In genomic region chr16:81175325-81175891, GRCh38 we compare ENCODE assay signal across 16 cellular contexts.
A peak's percentile ranks its signal among the peaks of the same experiment; 100 is the strongest.
DNase-seq lines count a peak whose midpoint lies in the region; ATAC-seq and TF ChIP-seq lines count a peak whose summit lies in the region.
"Had no signal": no experiment of that assay in that cellular context is flagged by ENCODE, and none has a peak within 500 bp of the region (broad histone marks: within the 10 kb centered on the region; RNA-seq: fewer than 3 reads in every experiment).

No MANE protein-coding gene starts in this region.

- no TSS peak for BruUV-seq in PC-3 (replicated peaks; lab: Mats Ljungman, UMichigan)

- peaks cover 0 to 1% of the 10 kb centered on the region in 2 donors for H3K27me3 Mint-ChIP-seq in natural killer cell (ENCODE audit: low read depth in 2 of 2)
- peaks cover 4% of the 10 kb centered on the region for H3K27me3 Mint-ChIP-seq in activated CD8-positive, alpha-beta T cell treated with anti-CD3 and anti-CD28 coated beads, Interleukin-2, amount 10 ng/mL, durations not matched to agents 7 days and 5 days (ENCODE audit: low read depth)
- H3K27me3 Mint-ChIP-seq: dendritic cell treated with granulocyte-macrophage colony-stimulating factor and Interleukin-4, amounts not matched to agents 40 ng/mL and 50 ng/mL, for 4 days had no signal

- DNase-seq in Caki2 (ENCODE audit: low read depth) (peak; percentile 29), PC-3 (peak; percentile 80), dedifferentiated amniotic fluid mesenchymal stem cell (ENCODE audit: extremely low spot score) (peak; percentile 43), omental fat pad (ENCODE audit: low spot score) (no peak), COLO829 (ENCODE audit: low spot score) (no peak), natural killer cell (no peak)
- DNase-seq in activated CD8-positive, alpha-beta T cell treated with anti-CD3 and anti-CD28 coated beads, Interleukin-2, amount 10 ng/mL, durations not matched to agents 7 days and 5 days: no peak
- DNase-seq: CD8-positive, alpha-beta T cell; NCI-H1694; NCI-H748 treated with DMSO at 0.1 percent for 48 hours; stimulated activated CD4-positive, alpha-beta T cell treated with anti-CD3 and anti-CD28 coated beads, Interleukin-4, amount 100 ng/mL, for 4 hours; stimulated activated naive B cell treated with anti-CD40 and anti-IgM and Interleukin-4, amounts not matched to agents 10 μg/mL and 1 μg/mL and 100 μg/mL, for 72 hours had no signal

- intact Hi-C loops in PC-3 (cut with micrococcal nuclease) (no loop called here), natural killer cell (cut with micrococcal nuclease) (no loop called here)

- H3K4me2 ChIP-seq in PC-3 (ENCODE audit: low read length): peak overlapping the region; percentile 72

- peak; percentile 92 for ATAC-seq in PC-3
- ATAC-seq in omental fat pad (ENCODE audit: low FRiP score): peak; percentile 47
- ATAC-seq in HG02588 (IDR thresholded peaks at IDR 0.05; ENCODE audit: unreplicated experiment): no peak
- ATAC-seq in natural killer cell: no peak
- no peak for ATAC-seq in activated CD8-positive, alpha-beta T cell treated with anti-CD3 and anti-CD28 coated beads, Interleukin-2, amount 10 ng/mL, durations not matched to agents 7 days and 5 days
- ATAC-seq: CD8-positive, alpha-beta T cell; stimulated activated naive B cell treated with anti-CD40 and anti-IgM and Interleukin-4, amounts not matched to agents 10 μg/mL and 1 μg/mL and 100 μg/mL, for 72 hours had no signal

- H3K27me3 ChIP-seq in PC-3 (ENCODE audit: low read length): no peaks in the 10 kb centered on the region
- H3K27me3 ChIP-seq: SJSA1 had no signal

- H3K36me3 Mint-ChIP-seq in natural killer cell: no peaks in the 10 kb centered on the region
- no peaks in the 10 kb centered on the region for H3K36me3 Mint-ChIP-seq in activated CD8-positive, alpha-beta T cell treated with anti-CD3 and anti-CD28 coated beads, Interleukin-2, amount 10 ng/mL, durations not matched to agents 7 days and 5 days (ENCODE audit: low read depth)
- H3K36me3 Mint-ChIP-seq: activated naive CD8-positive, alpha-beta T cell; CD8-positive, alpha-beta T cell; stimulated activated naive B cell treated with anti-CD40 and anti-IgM and Interleukin-4, amounts not matched to agents 10 μg/mL and 1 μg/mL and 100 μg/mL, for 72 hours had no signal

- H3K79me2 ChIP-seq in PC-3 (ENCODE audit: low read length): no peaks in the 10 kb centered on the region

- no peaks in the 10 kb centered on the region for H4K20me1 ChIP-seq in PC-3 (ENCODE audit: low read length)

- H3K4me1 Mint-ChIP-seq in natural killer cell: no peaks in the 10 kb centered on the region
- no peaks in the 10 kb centered on the region for H3K4me1 Mint-ChIP-seq in activated CD8-positive, alpha-beta T cell treated with anti-CD3 and anti-CD28 coated beads, Interleukin-2, amount 10 ng/mL, durations not matched to agents 7 days and 5 days (ENCODE audit: low read depth)
- H3K4me1 Mint-ChIP-seq: stimulated activated naive B cell treated with anti-CD40 and anti-IgM and Interleukin-4, amounts not matched to agents 10 μg/mL and 1 μg/mL and 100 μg/mL, for 72 hours had no signal

- H3K36me3 ChIP-seq in PC-3 (ENCODE audit: low read depth, low read length): no peaks in the 10 kb centered on the region
- H3K36me3 ChIP-seq: SJSA1 had no signal

- no peak overlapping the region for H3K9ac ChIP-seq in PC-3 (ENCODE audit: low read length)

- H2AFZ ChIP-seq in PC-3 (ENCODE audit: low read length): no peak overlapping the region

- peak overlapping the region; percentile 41; the same call in 1 of the 2 replicates for H3K27ac ChIP-seq in PC-3 (ENCODE audit: low read length)
- H3K27ac ChIP-seq: SJSA1 had no signal

- peaks cover 21% of the 10 kb centered on the region for H3K4me1 ChIP-seq in PC-3 (ENCODE audit: insufficient read depth, low read length)

- no peaks in the 10 kb centered on the region for H3K9me2 ChIP-seq in PC-3 (replicated peaks; ENCODE audit: low read length)

- no peak overlapping the region for H3K4me3 Mint-ChIP-seq in natural killer cell
- no peak overlapping the region for H3K4me3 Mint-ChIP-seq in activated CD8-positive, alpha-beta T cell treated with anti-CD3 and anti-CD28 coated beads, Interleukin-2, amount 10 ng/mL, durations not matched to agents 7 days and 5 days
- H3K4me3 Mint-ChIP-seq: activated naive CD8-positive, alpha-beta T cell; CD8-positive, alpha-beta T cell; dendritic cell treated with granulocyte-macrophage colony-stimulating factor and Interleukin-4, amounts not matched to agents 40 ng/mL and 50 ng/mL, for 4 days; stimulated activated naive B cell treated with anti-CD40 and anti-IgM and Interleukin-4, amounts not matched to agents 10 μg/mL and 1 μg/mL and 100 μg/mL, for 72 hours had no signal

- no peaks in the 10 kb centered on the region for H3K9me3 ChIP-seq in PC-3 (ENCODE audit: low read length)
- H3K9me3 ChIP-seq: SJSA1 had no signal

- no peaks in the 10 kb centered on the region for H3K9me3 Mint-ChIP-seq in natural killer cell
- H3K9me3 Mint-ChIP-seq in activated CD8-positive, alpha-beta T cell treated with anti-CD3 and anti-CD28 coated beads, Interleukin-2, amount 10 ng/mL, durations not matched to agents 7 days and 5 days (ENCODE audit: insufficient read depth): no peaks in the 10 kb centered on the region
- H3K9me3 Mint-ChIP-seq: CD8-positive, alpha-beta T cell; dendritic cell treated with granulocyte-macrophage colony-stimulating factor and Interleukin-4, amounts not matched to agents 40 ng/mL and 50 ng/mL, for 4 days; stimulated activated naive B cell treated with anti-CD40 and anti-IgM and Interleukin-4, amounts not matched to agents 10 μg/mL and 1 μg/mL and 100 μg/mL, for 72 hours had no signal

- H3K27ac Mint-ChIP-seq in natural killer cell: no peak overlapping the region
- no peak overlapping the region for H3K27ac Mint-ChIP-seq in activated CD8-positive, alpha-beta T cell treated with anti-CD3 and anti-CD28 coated beads, Interleukin-2, amount 10 ng/mL, durations not matched to agents 7 days and 5 days
- H3K27ac Mint-ChIP-seq: activated naive CD8-positive, alpha-beta T cell; CD8-positive, alpha-beta T cell; dendritic cell treated with granulocyte-macrophage colony-stimulating factor and Interleukin-4, amounts not matched to agents 40 ng/mL and 50 ng/mL, for 4 days; stimulated activated naive B cell treated with anti-CD40 and anti-IgM and Interleukin-4, amounts not matched to agents 10 μg/mL and 1 μg/mL and 100 μg/mL, for 72 hours had no signal

- TF ChIP-seq CTCF in PC-3 (conservative IDR thresholded peaks at IDR 0.05; ENCODE audit: low read depth, low read length) (no peak), omental fat pad (IDR thresholded peaks at IDR 0.05) (no peak), natural killer cell (IDR thresholded peaks at IDR 0.05) (no peak)

- in situ Hi-C loops in Caki2 (cut with HindIII; ENCODE audit: low pct_unique_long_range_greater_than_20kb, low sequenced_read_pairs): no loop called here

- CTCF ChIA-PET in PC-3 (lab: Charles Lee): no interaction called here
- CTCF ChIA-PET in activated CD8-positive, alpha-beta T cell treated with anti-CD3 and anti-CD28 coated beads, Interleukin-2, amount 10 ng/mL, durations not matched to agents 7 days and 5 days (lab: Charles Lee): interaction anchor here (1.5 kb wide), 1 partner anchor 30 kb away, joined by 3 read pairs; no protein-coding TSS in a partner anchor

- POLR2A ChIA-PET in PC-3 (lab: Charles Lee; ENCODE audit: unreplicated experiment): no interaction called here
- POLR2A ChIA-PET in activated CD8-positive, alpha-beta T cell treated with anti-CD3 and anti-CD28 coated beads, Interleukin-2, amount 10 ng/mL, durations not matched to agents 7 days and 5 days (lab: Charles Lee): no interaction called here

- H3F3A ChIP-seq in PC-3 (ENCODE audit: low read length, unreplicated experiment): no peaks in the 10 kb centered on the region

- H3K4me3 ChIP-seq in PC-3 (ENCODE audit: low read length): no peak overlapping the region
- H3K4me3 ChIP-seq: SJSA1 had no signal

Comparison
In these comparisons a context has a peak if more than half of its experiments do, and no peak if none do; other contexts are left out.
1. DNase-seq: peak in Caki2 (single experiment), PC-3 (single experiment) and dedifferentiated amniotic fluid mesenchymal stem cell (single experiment); none in omental fat pad (single experiment), COLO829 (single experiment), natural killer cell (single experiment) and activated CD8-positive, alpha-beta T cell treated with anti-CD3 and anti-CD28 coated beads, Interleukin-2, amount 10 ng/mL, durations not matched to agents 7 days and 5 days (single experiment).
2. ATAC-seq: peak in PC-3 (single experiment) and omental fat pad (single experiment); none in HG02588 (single experiment), natural killer cell (0 of 3) and activated CD8-positive, alpha-beta T cell treated with anti-CD3 and anti-CD28 coated beads, Interleukin-2, amount 10 ng/mL, durations not matched to agents 7 days and 5 days (single experiment).